Comparison of ENCODE assay signal across 17 cellular contexts in the genomic region with DNA sequence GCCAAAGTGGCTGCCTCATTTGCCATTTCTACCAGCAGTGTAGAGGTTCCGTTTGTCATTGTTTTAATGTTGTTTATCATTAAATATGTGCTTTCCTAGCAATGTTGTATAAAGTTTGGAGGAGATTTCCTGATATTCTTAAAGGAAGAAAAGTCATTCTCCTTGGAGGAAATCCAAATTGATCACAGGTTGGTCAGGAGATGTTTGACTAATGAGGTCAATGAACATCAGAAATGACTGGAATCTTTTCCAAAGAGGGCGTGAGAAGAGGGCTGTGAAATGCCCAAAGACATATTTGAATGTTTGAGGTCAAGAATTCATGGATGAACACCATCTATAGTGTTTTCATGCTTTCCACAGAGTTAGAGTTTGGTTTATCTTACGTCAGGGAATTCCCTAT.
DNase-seq lines count a peak whose midpoint lies in the region; ATAC-seq and TF ChIP-seq lines count a peak whose summit lies in the region.
"Had no signal": no experiment of that assay in that cellular context is flagged by ENCODE, and none has a peak within 500 bp of the region (broad histone marks: within the 10 kb centered on the region; RNA-seq: fewer than 3 reads in every experiment).

No MANE protein-coding gene starts in this region.

- TF ChIP-seq CTCF in breast epithelium (IDR thresholded peaks at IDR 0.05): no peak

- intact Hi-C loops in breast epithelium (cut with DNase I; ENCODE audit: low total_unique reads): no loop called here

- H3K36me3 Mint-ChIP-seq in natural killer cell treated with Interleukin-12 subunit alpha and Interleukin-12 subunit beta and Interleukin-15 and Interleukin-18, amount 100 ng/mL, for 72 hours: peaks cover 4% of the 10 kb centered on the region

- DNase-seq in EL: peak; percentile 29
- peak; percentile 34 for DNase-seq in M059J (ENCODE audit: low read depth)
- peak; percentile 9 for DNase-seq in fibroblast of peridontal ligament (ENCODE audit: extremely low read depth)
- DNase-seq in non-pigmented ciliary epithelial cell (ENCODE audit: low read depth): peak; percentile 14
- DNase-seq in natural killer cell treated with Interleukin-12 subunit alpha and Interleukin-12 subunit beta and Interleukin-15 and Interleukin-18, amount 100 ng/mL, for 72 hours (ENCODE audit: low spot score): no peak
- no peak for DNase-seq in breast epithelium (ENCODE audit: low spot score in 2 of 2)
- DNase-seq in caudate nucleus (lab: John Stamatoyannopoulos, UW): no peak
- DNase-seq: NCI-H1417 treated with DMSO at 0.1 percent for 48 hours, NCI-H187, NCI-H446, NCI-H526, Peyer's patch had no signal

- no peak overlapping the region for H3K27ac ChIP-seq in breast epithelium
- no peak overlapping the region for H3K27ac ChIP-seq in caudate nucleus (ENCODE audit: low read depth, low read length)
- H3K27ac ChIP-seq: C4-2B, Peyer's patch, SJSA1 had no signal

- H3K27ac Mint-ChIP-seq in natural killer cell treated with Interleukin-12 subunit alpha and Interleukin-12 subunit beta and Interleukin-15 and Interleukin-18, amount 100 ng/mL, for 72 hours: no peak overlapping the region
- H3K27ac Mint-ChIP-seq: IgD-negative memory B cell had no signal

- no peak for TF ChIP-seq POLR2A in breast epithelium (IDR thresholded peaks at IDR 0.05)

- H3K27me3 Mint-ChIP-seq in natural killer cell treated with Interleukin-12 subunit alpha and Interleukin-12 subunit beta and Interleukin-15 and Interleukin-18, amount 100 ng/mL, for 72 hours: no peaks in the 10 kb centered on the region
- H3K27me3 Mint-ChIP-seq: IgD-negative memory B cell had no signal

- H3K4me3 Mint-ChIP-seq in natural killer cell treated with Interleukin-12 subunit alpha and Interleukin-12 subunit beta and Interleukin-15 and Interleukin-18, amount 100 ng/mL, for 72 hours: no peak overlapping the region
- H3K4me3 Mint-ChIP-seq: IgD-negative memory B cell had no signal

- no peaks in the 10 kb centered on the region for H3K27me3 ChIP-seq in breast epithelium
- H3K27me3 ChIP-seq: Peyer's patch, SJSA1 had no signal

- H3K4me1 Mint-ChIP-seq in natural killer cell treated with Interleukin-12 subunit alpha and Interleukin-12 subunit beta and Interleukin-15 and Interleukin-18, amount 100 ng/mL, for 72 hours (ENCODE audit: low read depth in 2 of 2): no peaks in the 10 kb centered on the region

- no peaks in the 10 kb centered on the region for H3K9me3 Mint-ChIP-seq in natural killer cell treated with Interleukin-12 subunit alpha and Interleukin-12 subunit beta and Interleukin-15 and Interleukin-18, amount 100 ng/mL, for 72 hours
- H3K9me3 Mint-ChIP-seq: IgD-negative memory B cell had no signal

- H3K9me3 ChIP-seq in breast epithelium: no peaks in the 10 kb centered on the region
- H3K9me3 ChIP-seq: Peyer's patch, SJSA1 had no signal

- ATAC-seq in natural killer cell treated with Interleukin-12 subunit alpha and Interleukin-12 subunit beta and Interleukin-15 and Interleukin-18, amount 100 ng/mL, for 72 hours: no peak
- no peak for ATAC-seq in GM18498 (IDR thresholded peaks at IDR 0.05; ENCODE audit: unreplicated experiment)
- ATAC-seq: GM12878 had no signal

- no peak overlapping the region for H3K4me3 ChIP-seq in breast epithelium
- H3K4me3 ChIP-seq: GM12878, Peyer's patch, SJSA1 had no signal

- no peaks in the 10 kb centered on the region for H3K4me1 ChIP-seq in breast epithelium
- H3K4me1 ChIP-seq: Peyer's patch, SJSA1 had no signal

- H3K36me3 ChIP-seq in breast epithelium: no peaks in the 10 kb centered on the region
- H3K36me3 ChIP-seq: Peyer's patch, SJSA1 had no signal

Comparison
In these comparisons a context has a peak if more than half of its experiments do, and no peak if none do; other contexts are left out.
1. DNase-seq: peak in EL (single experiment), M059J (single experiment), fibroblast of peridontal ligament (single experiment) and non-pigmented ciliary epithelial cell (single experiment); none in natural killer cell treated with Interleukin-12 subunit alpha and Interleukin-12 subunit beta and Interleukin-15 and Interleukin-18, amount 100 ng/mL, for 72 hours (single experiment), breast epithelium (0 of 2) and caudate nucleus (0 of 61).